In the genomic region with DNA sequence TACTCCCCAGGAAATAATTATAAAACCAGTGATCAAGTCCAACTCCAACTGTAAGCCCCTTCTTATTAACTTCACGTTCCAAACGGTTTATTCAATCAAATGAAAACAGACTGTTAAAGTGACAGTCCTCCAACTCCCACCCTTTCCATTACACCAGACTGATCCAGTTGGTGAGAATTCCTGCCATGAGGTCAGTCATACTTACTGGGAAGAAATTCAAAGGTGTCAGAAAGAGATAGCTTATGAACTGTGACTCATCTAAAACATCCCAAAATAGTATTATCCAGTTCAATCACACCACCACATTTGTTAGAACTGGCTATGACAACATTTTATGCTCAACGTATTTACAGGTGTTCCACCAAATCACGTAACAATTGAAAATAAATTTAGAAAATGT, we compare ENCODE assay signal across 1 cellular context.
TF ChIP-seq lines count a peak whose summit lies in the region.

No MANE protein-coding gene starts in this region.

TF ChIP-seq in K562, 482 proteins besides CTCF, POLR2A, EP300 and RAD21 (continued from another document and continues in another):
- TF ChIP-seq, protein P1, sequence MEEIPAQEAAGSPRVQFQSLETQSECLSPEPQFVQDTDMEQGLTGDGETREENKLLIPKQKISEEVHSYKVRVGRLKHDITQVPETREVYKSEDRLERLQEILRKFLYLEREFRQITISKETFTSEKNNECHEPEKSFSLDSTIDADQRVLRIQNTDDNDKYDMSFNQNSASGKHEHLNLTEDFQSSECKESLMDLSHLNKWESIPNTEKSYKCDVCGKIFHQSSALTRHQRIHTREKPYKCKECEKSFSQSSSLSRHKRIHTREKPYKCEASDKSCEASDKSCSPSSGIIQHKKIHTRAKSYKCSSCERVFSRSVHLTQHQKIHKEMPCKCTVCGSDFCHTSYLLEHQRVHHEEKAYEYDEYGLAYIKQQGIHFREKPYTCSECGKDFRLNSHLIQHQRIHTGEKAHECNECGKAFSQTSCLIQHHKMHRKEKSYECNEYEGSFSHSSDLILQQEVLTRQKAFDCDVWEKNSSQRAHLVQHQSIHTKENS (CRISPR knock-in tag; IDR thresholded peaks at IDR 0.05) = no peak
- TF ChIP-seq ZNF764 (CRISPR knock-in tag; IDR thresholded peaks at IDR 0.05; ENCODE audit: low read depth) (no peak), ZNF778 (CRISPR knock-in tag; IDR thresholded peaks at IDR 0.05) (no peak), HNRNPH1 (optimal IDR thresholded peaks at IDR 0.05; ENCODE audit: low read depth, low read length) (no peak), RBM34 (IDR thresholded peaks at IDR 0.05; ENCODE audit: borderline replicate concordance, insufficient read depth, low read length) (no peak), ZNF57 (CRISPR knock-in tag; IDR thresholded peaks at IDR 0.05) (no peak), ZC3H11A (IDR thresholded peaks at IDR 0.05; ENCODE audit: low read depth, low read length) (no peak), ZC3H4 (CRISPR knock-in tag; IDR thresholded peaks at IDR 0.05; ENCODE audit: borderline replicate concordance) (no peak), TEAD2 (tag; IDR thresholded peaks at IDR 0.05) (no peak), MEIS2 (IDR thresholded peaks at IDR 0.05; ENCODE audit: partially characterized antibody) (peak; percentile 72), RBM17 (IDR thresholded peaks at IDR 0.05; ENCODE audit: borderline replicate concordance, low read depth, low read length) (no peak), SAFB2 (IDR thresholded peaks at IDR 0.05; ENCODE audit: borderline replicate concordance, low read depth, low read length, severe bottlenecking) (no peak), JUNB (CRISPR knock-in tag; conservative IDR thresholded peaks at IDR 0.05) (no peak), GATA2 (CRISPR knock-in tag; IDR thresholded peaks at IDR 0.05) (peak; percentile 64; the same call in 1 of the 2 replicates), ZNF133 (CRISPR knock-in tag; IDR thresholded peaks at IDR 0.05) (no peak), TBP (optimal IDR thresholded peaks at IDR 0.05; ENCODE audit: low read depth, low read length) (no peak), ZBTB17 (CRISPR knock-in tag; IDR thresholded peaks at IDR 0.05) (no peak), ILF3 (IDR thresholded peaks at IDR 0.05; ENCODE audit: borderline replicate concordance) (no peak), ZNF3 (CRISPR knock-in tag; IDR thresholded peaks at IDR 0.05) (no peak), RUNX1 (IDR thresholded peaks at IDR 0.05; ENCODE audit: low read depth) (no peak), TAF15 (IDR thresholded peaks at IDR 0.05; ENCODE audit: low read depth, low read length) (no peak), YY1 (IDR thresholded peaks at IDR 0.05; ENCODE audit: borderline replicate concordance in 1 of 3, control insufficient read depth in 1 of 3, extremely low read depth in 1 of 3, insufficient read depth in 3 of 3, insufficient read length in 1 of 3, insufficient replicate concordance in 2 of 3, low read depth in 1 of 3, low read length in 2 of 3) (no peak), CREB1 (IDR thresholded peaks at IDR 0.05) (peak; percentile 59; the same call in 1 of the 2 replicates), CREB1 (CRISPR knock-in tag; IDR thresholded peaks at IDR 0.05) (no peak; the same call in 1 of the 2 replicates), HMG20B (CRISPR knock-in tag; IDR thresholded peaks at IDR 0.05) (no peak), ZNF561 (CRISPR knock-in tag; conservative IDR thresholded peaks at IDR 0.05) (no peak), ZNF644 (tag; IDR thresholded peaks at IDR 0.05; ENCODE audit: low read depth) (no peak), SOX6 (IDR thresholded peaks at IDR 0.05) (peak; percentile 83), MYC (IDR thresholded peaks at IDR 0.05; ENCODE audit: low read depth, low read length) (peak; percentile 80), MYC (CRISPR knock-in tag; IDR thresholded peaks at IDR 0.05; ENCODE audit: borderline replicate concordance, low read depth) (no peak), KHSRP (IDR thresholded peaks at IDR 0.05) (0 out of 2 replicates have a peak, but pooled peaks have one; percentile 15), MIER1 (IDR thresholded peaks at IDR 0.05; ENCODE audit: low read depth) (no peak), ZNF263 (CRISPR knock-in tag; IDR thresholded peaks at IDR 0.05; ENCODE audit: borderline replicate concordance) (no peak), ZNF507 (tag; conservative IDR thresholded peaks at IDR 0.05) (no peak), PHB2 (IDR thresholded peaks at IDR 0.05; ENCODE audit: low read depth) (no peak), STAT5B (CRISPR knock-in tag; IDR thresholded peaks at IDR 0.05) (no peak), CCNT2 (IDR thresholded peaks at IDR 0.05; ENCODE audit: borderline replicate concordance, extremely low read depth, insufficient read length, low read depth, low read length) (peak; percentile 45)
- TF ChIP-seq, protein P2, sequence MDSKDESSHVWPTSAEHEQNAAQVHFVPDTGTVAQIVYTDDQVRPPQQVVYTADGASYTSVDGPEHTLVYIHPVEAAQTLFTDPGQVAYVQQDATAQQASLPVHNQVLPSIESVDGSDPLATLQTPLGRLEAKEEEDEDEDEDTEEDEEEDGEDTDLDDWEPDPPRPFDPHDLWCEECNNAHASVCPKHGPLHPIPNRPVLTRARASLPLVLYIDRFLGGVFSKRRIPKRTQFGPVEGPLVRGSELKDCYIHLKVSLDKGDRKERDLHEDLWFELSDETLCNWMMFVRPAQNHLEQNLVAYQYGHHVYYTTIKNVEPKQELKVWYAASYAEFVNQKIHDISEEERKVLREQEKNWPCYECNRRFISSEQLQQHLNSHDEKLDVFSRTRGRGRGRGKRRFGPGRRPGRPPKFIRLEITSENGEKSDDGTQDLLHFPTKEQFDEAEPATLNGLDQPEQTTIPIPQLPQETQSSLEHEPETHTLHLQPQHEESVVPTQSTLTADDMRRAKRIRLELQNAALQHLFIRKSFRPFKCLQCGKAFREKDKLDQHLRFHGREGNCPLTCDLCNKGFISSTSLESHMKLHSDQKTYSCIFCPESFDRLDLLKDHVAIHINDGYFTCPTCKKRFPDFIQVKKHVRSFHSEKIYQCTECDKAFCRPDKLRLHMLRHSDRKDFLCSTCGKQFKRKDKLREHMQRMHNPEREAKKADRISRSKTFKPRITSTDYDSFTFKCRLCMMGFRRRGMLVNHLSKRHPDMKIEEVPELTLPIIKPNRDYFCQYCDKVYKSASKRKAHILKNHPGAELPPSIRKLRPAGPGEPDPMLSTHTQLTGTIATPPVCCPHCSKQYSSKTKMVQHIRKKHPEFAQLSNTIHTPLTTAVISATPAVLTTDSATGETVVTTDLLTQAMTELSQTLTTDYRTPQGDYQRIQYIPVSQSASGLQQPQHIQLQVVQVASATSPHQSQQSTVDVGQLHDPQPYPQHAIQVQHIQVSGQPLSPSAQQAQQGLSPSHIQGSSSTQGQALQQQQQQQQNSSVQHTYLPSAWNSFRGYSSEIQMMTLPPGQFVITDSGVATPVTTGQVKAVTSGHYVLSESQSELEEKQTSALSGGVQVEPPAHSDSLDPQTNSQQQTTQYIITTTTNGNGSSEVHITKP (IDR thresholded peaks at IDR 0.05; ENCODE audit: partially characterized antibody) = no peak
- TF ChIP-seq, protein P3, sequence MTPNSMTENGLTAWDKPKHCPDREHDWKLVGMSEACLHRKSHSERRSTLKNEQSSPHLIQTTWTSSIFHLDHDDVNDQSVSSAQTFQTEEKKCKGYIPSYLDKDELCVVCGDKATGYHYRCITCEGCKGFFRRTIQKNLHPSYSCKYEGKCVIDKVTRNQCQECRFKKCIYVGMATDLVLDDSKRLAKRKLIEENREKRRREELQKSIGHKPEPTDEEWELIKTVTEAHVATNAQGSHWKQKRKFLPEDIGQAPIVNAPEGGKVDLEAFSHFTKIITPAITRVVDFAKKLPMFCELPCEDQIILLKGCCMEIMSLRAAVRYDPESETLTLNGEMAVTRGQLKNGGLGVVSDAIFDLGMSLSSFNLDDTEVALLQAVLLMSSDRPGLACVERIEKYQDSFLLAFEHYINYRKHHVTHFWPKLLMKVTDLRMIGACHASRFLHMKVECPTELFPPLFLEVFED (CRISPR knock-in tag; conservative IDR thresholded peaks at IDR 0.05) = no peak
- TF ChIP-seq, protein P4, sequence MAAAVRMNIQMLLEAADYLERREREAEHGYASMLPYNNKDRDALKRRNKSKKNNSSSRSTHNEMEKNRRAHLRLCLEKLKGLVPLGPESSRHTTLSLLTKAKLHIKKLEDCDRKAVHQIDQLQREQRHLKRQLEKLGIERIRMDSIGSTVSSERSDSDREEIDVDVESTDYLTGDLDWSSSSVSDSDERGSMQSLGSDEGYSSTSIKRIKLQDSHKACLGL (CRISPR knock-in tag; IDR thresholded peaks at IDR 0.05; ENCODE audit: borderline replicate concordance, poor library complexity, severe bottlenecking) = no peak
- TF ChIP-seq, protein P5, sequence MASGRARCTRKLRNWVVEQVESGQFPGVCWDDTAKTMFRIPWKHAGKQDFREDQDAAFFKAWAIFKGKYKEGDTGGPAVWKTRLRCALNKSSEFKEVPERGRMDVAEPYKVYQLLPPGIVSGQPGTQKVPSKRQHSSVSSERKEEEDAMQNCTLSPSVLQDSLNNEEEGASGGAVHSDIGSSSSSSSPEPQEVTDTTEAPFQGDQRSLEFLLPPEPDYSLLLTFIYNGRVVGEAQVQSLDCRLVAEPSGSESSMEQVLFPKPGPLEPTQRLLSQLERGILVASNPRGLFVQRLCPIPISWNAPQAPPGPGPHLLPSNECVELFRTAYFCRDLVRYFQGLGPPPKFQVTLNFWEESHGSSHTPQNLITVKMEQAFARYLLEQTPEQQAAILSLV (tag; IDR thresholded peaks at IDR 0.05) = no peak
- TF ChIP-seq, protein P6, sequence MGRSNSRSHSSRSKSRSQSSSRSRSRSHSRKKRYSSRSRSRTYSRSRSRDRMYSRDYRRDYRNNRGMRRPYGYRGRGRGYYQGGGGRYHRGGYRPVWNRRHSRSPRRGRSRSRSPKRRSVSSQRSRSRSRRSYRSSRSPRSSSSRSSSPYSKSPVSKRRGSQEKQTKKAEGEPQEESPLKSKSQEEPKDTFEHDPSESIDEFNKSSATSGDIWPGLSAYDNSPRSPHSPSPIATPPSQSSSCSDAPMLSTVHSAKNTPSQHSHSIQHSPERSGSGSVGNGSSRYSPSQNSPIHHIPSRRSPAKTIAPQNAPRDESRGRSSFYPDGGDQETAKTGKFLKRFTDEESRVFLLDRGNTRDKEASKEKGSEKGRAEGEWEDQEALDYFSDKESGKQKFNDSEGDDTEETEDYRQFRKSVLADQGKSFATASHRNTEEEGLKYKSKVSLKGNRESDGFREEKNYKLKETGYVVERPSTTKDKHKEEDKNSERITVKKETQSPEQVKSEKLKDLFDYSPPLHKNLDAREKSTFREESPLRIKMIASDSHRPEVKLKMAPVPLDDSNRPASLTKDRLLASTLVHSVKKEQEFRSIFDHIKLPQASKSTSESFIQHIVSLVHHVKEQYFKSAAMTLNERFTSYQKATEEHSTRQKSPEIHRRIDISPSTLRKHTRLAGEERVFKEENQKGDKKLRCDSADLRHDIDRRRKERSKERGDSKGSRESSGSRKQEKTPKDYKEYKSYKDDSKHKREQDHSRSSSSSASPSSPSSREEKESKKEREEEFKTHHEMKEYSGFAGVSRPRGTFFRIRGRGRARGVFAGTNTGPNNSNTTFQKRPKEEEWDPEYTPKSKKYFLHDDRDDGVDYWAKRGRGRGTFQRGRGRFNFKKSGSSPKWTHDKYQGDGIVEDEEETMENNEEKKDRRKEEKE (IDR thresholded peaks at IDR 0.05; ENCODE audit: borderline replicate concordance in 1 of 2, control insufficient read depth in 1 of 2, low read depth in 2 of 2, low read length in 1 of 2) = no peak
- TF ChIP-seq, protein P7, sequence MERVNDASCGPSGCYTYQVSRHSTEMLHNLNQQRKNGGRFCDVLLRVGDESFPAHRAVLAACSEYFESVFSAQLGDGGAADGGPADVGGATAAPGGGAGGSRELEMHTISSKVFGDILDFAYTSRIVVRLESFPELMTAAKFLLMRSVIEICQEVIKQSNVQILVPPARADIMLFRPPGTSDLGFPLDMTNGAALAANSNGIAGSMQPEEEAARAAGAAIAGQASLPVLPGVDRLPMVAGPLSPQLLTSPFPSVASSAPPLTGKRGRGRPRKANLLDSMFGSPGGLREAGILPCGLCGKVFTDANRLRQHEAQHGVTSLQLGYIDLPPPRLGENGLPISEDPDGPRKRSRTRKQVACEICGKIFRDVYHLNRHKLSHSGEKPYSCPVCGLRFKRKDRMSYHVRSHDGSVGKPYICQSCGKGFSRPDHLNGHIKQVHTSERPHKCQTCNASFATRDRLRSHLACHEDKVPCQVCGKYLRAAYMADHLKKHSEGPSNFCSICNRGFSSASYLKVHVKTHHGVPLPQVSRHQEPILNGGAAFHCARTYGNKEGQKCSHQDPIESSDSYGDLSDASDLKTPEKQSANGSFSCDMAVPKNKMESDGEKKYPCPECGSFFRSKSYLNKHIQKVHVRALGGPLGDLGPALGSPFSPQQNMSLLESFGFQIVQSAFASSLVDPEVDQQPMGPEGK (CRISPR knock-in tag; IDR thresholded peaks at IDR 0.05; ENCODE audit: borderline replicate concordance) = no peak
- TF ChIP-seq, protein P8, sequence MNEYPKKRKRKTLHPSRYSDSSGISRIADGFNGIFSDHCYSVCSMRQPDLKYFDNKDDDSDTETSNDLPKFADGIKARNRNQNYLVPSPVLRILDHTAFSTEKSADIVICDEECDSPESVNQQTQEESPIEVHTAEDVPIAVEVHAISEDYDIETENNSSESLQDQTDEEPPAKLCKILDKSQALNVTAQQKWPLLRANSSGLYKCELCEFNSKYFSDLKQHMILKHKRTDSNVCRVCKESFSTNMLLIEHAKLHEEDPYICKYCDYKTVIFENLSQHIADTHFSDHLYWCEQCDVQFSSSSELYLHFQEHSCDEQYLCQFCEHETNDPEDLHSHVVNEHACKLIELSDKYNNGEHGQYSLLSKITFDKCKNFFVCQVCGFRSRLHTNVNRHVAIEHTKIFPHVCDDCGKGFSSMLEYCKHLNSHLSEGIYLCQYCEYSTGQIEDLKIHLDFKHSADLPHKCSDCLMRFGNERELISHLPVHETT (CRISPR knock-in tag; conservative IDR thresholded peaks at IDR 0.05 in 1 of 2, IDR thresholded peaks at IDR 0.05 in 1 of 2) = no peak
- TF ChIP-seq, protein P9, sequence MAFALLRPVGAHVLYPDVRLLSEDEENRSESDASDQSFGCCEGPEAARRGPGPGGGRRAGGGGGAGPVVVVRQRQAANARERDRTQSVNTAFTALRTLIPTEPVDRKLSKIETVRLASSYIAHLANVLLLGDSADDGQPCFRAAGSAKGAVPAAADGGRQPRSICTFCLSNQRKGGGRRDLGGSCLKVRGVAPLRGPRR (CRISPR knock-in tag; IDR thresholded peaks at IDR 0.05) = 0 out of 2 replicates have a peak, but pooled peaks have one; percentile 24
